Comparison of ENCODE assay signal across 2 cellular contexts in the genomic region with DNA sequence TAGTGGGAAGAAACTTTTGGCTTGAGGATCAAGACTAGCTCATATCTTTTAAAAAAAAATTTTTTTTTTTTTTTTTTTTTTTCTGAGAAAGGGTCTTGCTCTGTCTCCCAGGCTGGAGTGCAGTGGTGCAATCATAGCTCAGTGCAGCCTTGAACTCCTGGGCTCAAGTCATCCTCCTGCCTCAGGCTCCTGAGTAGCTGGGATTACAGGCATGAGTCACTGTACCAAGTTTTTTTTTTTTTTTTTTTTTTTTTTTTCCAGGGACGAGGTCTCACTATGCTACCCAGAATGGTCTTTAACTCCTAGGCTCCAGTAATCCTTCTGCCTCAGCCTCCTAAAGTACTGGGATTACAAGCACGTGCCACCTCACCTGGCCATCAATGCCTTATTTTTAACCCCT.
TF ChIP-seq lines count a peak whose summit lies in the region.

No MANE protein-coding gene starts in this region.

TF ChIP-seq in SK-N-SH treated with all-trans-retinoic acid at 6 μM for 48 hours, 23 proteins besides CTCF, POLR2A, EP300 and RAD21 (continued from another document):
- TF ChIP-seq, protein P1, sequence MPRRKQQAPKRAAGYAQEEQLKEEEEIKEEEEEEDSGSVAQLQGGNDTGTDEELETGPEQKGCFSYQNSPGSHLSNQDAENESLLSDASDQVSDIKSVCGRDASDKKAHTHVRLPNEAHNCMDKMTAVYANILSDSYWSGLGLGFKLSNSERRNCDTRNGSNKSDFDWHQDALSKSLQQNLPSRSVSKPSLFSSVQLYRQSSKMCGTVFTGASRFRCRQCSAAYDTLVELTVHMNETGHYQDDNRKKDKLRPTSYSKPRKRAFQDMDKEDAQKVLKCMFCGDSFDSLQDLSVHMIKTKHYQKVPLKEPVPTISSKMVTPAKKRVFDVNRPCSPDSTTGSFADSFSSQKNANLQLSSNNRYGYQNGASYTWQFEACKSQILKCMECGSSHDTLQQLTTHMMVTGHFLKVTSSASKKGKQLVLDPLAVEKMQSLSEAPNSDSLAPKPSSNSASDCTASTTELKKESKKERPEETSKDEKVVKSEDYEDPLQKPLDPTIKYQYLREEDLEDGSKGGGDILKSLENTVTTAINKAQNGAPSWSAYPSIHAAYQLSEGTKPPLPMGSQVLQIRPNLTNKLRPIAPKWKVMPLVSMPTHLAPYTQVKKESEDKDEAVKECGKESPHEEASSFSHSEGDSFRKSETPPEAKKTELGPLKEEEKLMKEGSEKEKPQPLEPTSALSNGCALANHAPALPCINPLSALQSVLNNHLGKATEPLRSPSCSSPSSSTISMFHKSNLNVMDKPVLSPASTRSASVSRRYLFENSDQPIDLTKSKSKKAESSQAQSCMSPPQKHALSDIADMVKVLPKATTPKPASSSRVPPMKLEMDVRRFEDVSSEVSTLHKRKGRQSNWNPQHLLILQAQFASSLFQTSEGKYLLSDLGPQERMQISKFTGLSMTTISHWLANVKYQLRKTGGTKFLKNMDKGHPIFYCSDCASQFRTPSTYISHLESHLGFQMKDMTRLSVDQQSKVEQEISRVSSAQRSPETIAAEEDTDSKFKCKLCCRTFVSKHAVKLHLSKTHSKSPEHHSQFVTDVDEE (CRISPR knock-in tag; IDR thresholded peaks at IDR 0.05), result no peak
- TF ChIP-seq, protein P2, sequence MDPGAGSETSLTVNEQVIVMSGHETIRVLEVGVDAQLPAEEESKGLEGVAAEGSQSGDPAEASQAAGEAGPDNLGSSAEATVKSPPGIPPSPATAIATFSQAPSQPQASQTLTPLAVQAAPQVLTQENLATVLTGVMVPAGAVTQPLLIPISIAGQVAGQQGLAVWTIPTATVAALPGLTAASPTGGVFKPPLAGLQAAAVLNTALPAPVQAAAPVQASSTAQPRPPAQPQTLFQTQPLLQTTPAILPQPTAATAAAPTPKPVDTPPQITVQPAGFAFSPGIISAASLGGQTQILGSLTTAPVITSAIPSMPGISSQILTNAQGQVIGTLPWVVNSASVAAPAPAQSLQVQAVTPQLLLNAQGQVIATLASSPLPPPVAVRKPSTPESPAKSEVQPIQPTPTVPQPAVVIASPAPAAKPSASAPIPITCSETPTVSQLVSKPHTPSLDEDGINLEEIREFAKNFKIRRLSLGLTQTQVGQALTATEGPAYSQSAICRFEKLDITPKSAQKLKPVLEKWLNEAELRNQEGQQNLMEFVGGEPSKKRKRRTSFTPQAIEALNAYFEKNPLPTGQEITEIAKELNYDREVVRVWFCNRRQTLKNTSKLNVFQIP (CRISPR knock-in tag; IDR thresholded peaks at IDR 0.05; ENCODE audit: borderline replicate concordance, low read depth), result no peak
- no peak for TF ChIP-seq CSDC2 (CRISPR knock-in tag; IDR thresholded peaks at IDR 0.05)
- TF ChIP-seq, protein P3, sequence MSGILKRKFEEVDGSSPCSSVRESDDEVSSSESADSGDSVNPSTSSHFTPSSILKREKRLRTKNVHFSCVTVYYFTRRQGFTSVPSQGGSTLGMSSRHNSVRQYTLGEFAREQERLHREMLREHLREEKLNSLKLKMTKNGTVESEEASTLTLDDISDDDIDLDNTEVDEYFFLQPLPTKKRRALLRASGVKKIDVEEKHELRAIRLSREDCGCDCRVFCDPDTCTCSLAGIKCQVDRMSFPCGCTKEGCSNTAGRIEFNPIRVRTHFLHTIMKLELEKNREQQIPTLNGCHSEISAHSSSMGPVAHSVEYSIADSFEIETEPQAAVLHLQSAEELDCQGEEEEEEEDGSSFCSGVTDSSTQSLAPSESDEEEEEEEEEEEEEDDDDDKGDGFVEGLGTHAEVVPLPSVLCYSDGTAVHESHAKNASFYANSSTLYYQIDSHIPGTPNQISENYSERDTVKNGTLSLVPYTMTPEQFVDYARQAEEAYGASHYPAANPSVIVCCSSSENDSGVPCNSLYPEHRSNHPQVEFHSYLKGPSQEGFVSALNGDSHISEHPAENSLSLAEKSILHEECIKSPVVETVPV (CRISPR knock-in tag; IDR thresholded peaks at IDR 0.05), result no peak
- no peak for TF ChIP-seq PPARA (CRISPR knock-in tag; IDR thresholded peaks at IDR 0.05; ENCODE audit: borderline replicate concordance)

TF ChIP-seq in SK-N-SH, 30 proteins besides CTCF, POLR2A, EP300 and RAD21 (continued from another document):
- TF ChIP-seq, protein P4, sequence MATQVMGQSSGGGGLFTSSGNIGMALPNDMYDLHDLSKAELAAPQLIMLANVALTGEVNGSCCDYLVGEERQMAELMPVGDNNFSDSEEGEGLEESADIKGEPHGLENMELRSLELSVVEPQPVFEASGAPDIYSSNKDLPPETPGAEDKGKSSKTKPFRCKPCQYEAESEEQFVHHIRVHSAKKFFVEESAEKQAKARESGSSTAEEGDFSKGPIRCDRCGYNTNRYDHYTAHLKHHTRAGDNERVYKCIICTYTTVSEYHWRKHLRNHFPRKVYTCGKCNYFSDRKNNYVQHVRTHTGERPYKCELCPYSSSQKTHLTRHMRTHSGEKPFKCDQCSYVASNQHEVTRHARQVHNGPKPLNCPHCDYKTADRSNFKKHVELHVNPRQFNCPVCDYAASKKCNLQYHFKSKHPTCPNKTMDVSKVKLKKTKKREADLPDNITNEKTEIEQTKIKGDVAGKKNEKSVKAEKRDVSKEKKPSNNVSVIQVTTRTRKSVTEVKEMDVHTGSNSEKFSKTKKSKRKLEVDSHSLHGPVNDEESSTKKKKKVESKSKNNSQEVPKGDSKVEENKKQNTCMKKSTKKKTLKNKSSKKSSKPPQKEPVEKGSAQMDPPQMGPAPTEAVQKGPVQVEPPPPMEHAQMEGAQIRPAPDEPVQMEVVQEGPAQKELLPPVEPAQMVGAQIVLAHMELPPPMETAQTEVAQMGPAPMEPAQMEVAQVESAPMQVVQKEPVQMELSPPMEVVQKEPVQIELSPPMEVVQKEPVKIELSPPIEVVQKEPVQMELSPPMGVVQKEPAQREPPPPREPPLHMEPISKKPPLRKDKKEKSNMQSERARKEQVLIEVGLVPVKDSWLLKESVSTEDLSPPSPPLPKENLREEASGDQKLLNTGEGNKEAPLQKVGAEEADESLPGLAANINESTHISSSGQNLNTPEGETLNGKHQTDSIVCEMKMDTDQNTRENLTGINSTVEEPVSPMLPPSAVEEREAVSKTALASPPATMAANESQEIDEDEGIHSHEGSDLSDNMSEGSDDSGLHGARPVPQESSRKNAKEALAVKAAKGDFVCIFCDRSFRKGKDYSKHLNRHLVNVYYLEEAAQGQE (IDR thresholded peaks at IDR 0.05; ENCODE audit: low read depth, low read length), result no peak
